ENCODE assay signal across 26 cellular contexts in genomic region chr7:91796122-91796521, GRCh38.
"Had no signal": no experiment of that assay in that cellular context is flagged by ENCODE, and none has a peak within 500 bp of the region (broad histone marks: within the 10 kb centered on the region; RNA-seq: fewer than 3 reads in every experiment).

No MANE protein-coding gene starts in this region.

- H3K4me1 ChIP-seq: ascending aorta, breast epithelium, colonic mucosa, foreskin keratinocyte, gastrocnemius medialis had no signal

- ATAC-seq: activated CD4-positive, alpha-beta T cell treated with anti-CD3 and anti-CD28 coated beads for 36 hours; activated CD8-positive, alpha-beta memory T cell treated with anti-CD3 and anti-CD28 coated beads, Interleukin-2, amount 10 ng/mL, durations not matched to agents 7 days and 5 days; activated CD8-positive, alpha-beta T cell treated with anti-CD3 and anti-CD28 coated beads, Interleukin-2, amount 10 ng/mL, durations not matched to agents 7 days and 5 days; activated naive CD4-positive, alpha-beta T cell treated with anti-CD3 and anti-CD28 coated beads, Interleukin-2, amount 50 U/mL, for 72 hours; esophagus mucosa; foreskin keratinocyte; gastrocnemius medialis; heart right ventricle had no signal

- H3K36me3 ChIP-seq: ascending aorta, breast epithelium, cardiac muscle cell, colonic mucosa, gastrocnemius medialis, heart right ventricle had no signal

- H3K27ac ChIP-seq: ascending aorta, breast epithelium, cardiac muscle cell, colonic mucosa, foreskin keratinocyte, gastrocnemius medialis, heart right ventricle had no signal

- H3K4me3 ChIP-seq: ascending aorta, breast epithelium, cardiac muscle cell, colonic mucosa, gastrocnemius medialis, heart right ventricle had no signal

- H3K9me3 ChIP-seq: breast epithelium, colonic mucosa, gastrocnemius medialis had no signal

- H3K27me3 ChIP-seq: ascending aorta, breast epithelium, cardiac muscle cell, colonic mucosa, foreskin keratinocyte, gastrocnemius medialis, heart right ventricle had no signal

- DNase-seq: activated CD4-positive, alpha-beta memory T cell treated with anti-CD3 and anti-CD28 coated beads for 36 hours; activated CD4-positive, alpha-beta T cell treated with anti-CD3 and anti-CD28 coated beads for 36 hours; activated CD4-positive, alpha-beta T cell treated with anti-CD3 and anti-CD28 coated beads, Interleukin-2, amount 10 ng/mL, durations not matched to agents 24 days and 14 days; activated CD4-positive, CD25-positive, alpha-beta regulatory T cell; activated CD4-positive, CD25-positive, alpha-beta regulatory T cell treated with anti-CD3 and anti-CD28 coated beads, Interleukin-2, amount 50 U/mL, for 72 hours; activated CD8-positive, alpha-beta memory T cell treated with anti-CD3 and anti-CD28 coated beads, Interleukin-2, amount 10 ng/mL, durations not matched to agents 7 days and 5 days; activated CD8-positive, alpha-beta memory T cell treated with anti-CD3 and anti-CD28 coated beads, Interleukin-2, amount 50 U/mL, for 4 hours; activated CD8-positive, alpha-beta T cell treated with anti-CD3 and anti-CD28 coated beads, Interleukin-2, amount 10 ng/mL, durations not matched to agents 7 days and 5 days; activated effector memory CD4-positive, alpha-beta T cell treated with anti-CD3 and anti-CD28 coated beads, Interleukin-2, amount 50 U/mL, for 16 hours; activated naive CD4-positive, alpha-beta T cell treated with anti-CD3 and anti-CD28 coated beads, Interleukin-2, amount 10 ng/mL, durations not matched to agents 7 days and 5 days; activated naive CD8-positive, alpha-beta T cell treated with anti-CD3 and anti-CD28 coated beads, Interleukin-2, amount 10 ng/mL, durations not matched to agents 7 days and 5 days; activated T-cell treated with anti-CD3 and anti-CD28 coated beads, Interleukin-2, amount 50 U/mL, for 1 hour; activated T-cell treated with anti-CD3 and anti-CD28 coated beads, Interleukin-2, amount 50 U/mL, for 48 hours; central memory CD4-positive, alpha-beta T cell; cerebellar nuclear complex; colonic mucosa; effector CD8-positive, alpha-beta T cell; foreskin keratinocyte; gastrocnemius medialis; heart right ventricle; T-helper 2 cell had no signal
